ENCODE assay signal across 18 cellular contexts in genomic region chr9:87193151-87193550, GRCh38.
"Had no signal": no experiment of that assay in that cellular context is flagged by ENCODE, and none has a peak within 500 bp of the region (broad histone marks: within the 10 kb centered on the region; RNA-seq: fewer than 3 reads in every experiment).

No MANE protein-coding gene starts in this region.

- ATAC-seq: activated CD4-positive, alpha-beta T cell treated with anti-CD3 and anti-CD28 coated beads for 36 hours; left lobe of liver; T-cell had no signal

- H3K36me3 ChIP-seq: cardiac muscle cell, ovary, thyroid gland, uterus had no signal

- H3K4me3 ChIP-seq: cardiac muscle cell, ovary, thyroid gland, uterus had no signal

- H3K27me3 ChIP-seq: cardiac muscle cell, ovary, thyroid gland, uterus had no signal

- H3K27ac ChIP-seq: cardiac muscle cell, ovary, VCaP had no signal

- DNase-seq: activated CD4-positive, alpha-beta memory T cell treated with anti-CD3 and anti-CD28 coated beads, Interleukin-2, amount 10 ng/mL, durations not matched to agents 7 days and 5 days; activated CD4-positive, alpha-beta T cell treated with anti-CD3 and anti-CD28 coated beads for 36 hours; activated gamma-delta T cell treated with Interleukin-2 at 50 U/mL for 16 hours; activated naive CD8-positive, alpha-beta T cell treated with anti-CD3 and anti-CD28 coated beads for 36 hours; activated T-cell treated with anti-CD3 and anti-CD28 coated beads, Interleukin-2, amount 50 U/mL, for 48 hours; anterior cingulate cortex; effector CD4-positive, alpha-beta T cell; head of caudate nucleus; nephron progenitor cell; ovary; stimulated activated CD4-positive, alpha-beta T cell treated with anti-CD3 and anti-CD28 coated beads, Interleukin-4, amount 100 ng/mL, for 4 hours; T-cell; T1000; thyroid gland; uterus had no signal

- H3K4me1 ChIP-seq: uterus had no signal

- H3K9me3 ChIP-seq: ovary, thyroid gland, uterus had no signal
